ENCODE assay signal across 8 cellular contexts in genomic region chr9:35726876-35727438, GRCh38. TPM values are rescaled to one million over a fixed set of nuclear protein-coding genes. Genes with fewer than 3 reads are reported as not detected.
A peak's percentile ranks its signal among the peaks of the same experiment; 100 is the strongest.
DNase-seq lines count a peak whose midpoint lies in the region; ATAC-seq and TF ChIP-seq lines count a peak whose summit lies in the region.

No MANE protein-coding gene starts in this region.

- no peaks in the 10 kb centered on the region for H3K9me2 ChIP-seq in GM23248 (ENCODE audit: insufficient read depth)

- H3K36me3 ChIP-seq in GM23248 (ENCODE audit: low read depth) (peaks cover 36% of the 10 kb centered on the region), prostate gland (peaks cover 8 to 20% of the 10 kb centered on the region in 2 donors)

- H3K9me3 ChIP-seq in CD4-positive, alpha-beta T cell (ENCODE audit: control insufficient read depth, low read length): no peaks in the 10 kb centered on the region
- no peaks in the 10 kb centered on the region for H3K9me3 ChIP-seq in GM23248 (ENCODE audit: low read depth)
- no peaks in the 10 kb centered on the region for H3K9me3 ChIP-seq in prostate gland

- no peak overlapping the region for H3K27ac Mint-ChIP-seq in CD4-positive, alpha-beta T cell
- H3K27ac Mint-ChIP-seq in activated CD4-positive, alpha-beta T cell treated with anti-CD3 and anti-CD28 coated beads, Interleukin-2, amount 10 ng/mL, durations not matched to agents 24 days and 14 days: peak overlapping the region; percentile 67

- H2AFZ ChIP-seq in GM23248: no peak overlapping the region

- no peaks in the 10 kb centered on the region for H3K27me3 Mint-ChIP-seq in CD4-positive, alpha-beta T cell
- no peaks in the 10 kb centered on the region for H3K27me3 Mint-ChIP-seq in activated CD4-positive, alpha-beta T cell treated with anti-CD3 and anti-CD28 coated beads, Interleukin-2, amount 10 ng/mL, durations not matched to agents 24 days and 14 days

- H3K9me3 Mint-ChIP-seq in CD4-positive, alpha-beta T cell: no peaks in the 10 kb centered on the region
- no peaks in the 10 kb centered on the region for H3K9me3 Mint-ChIP-seq in activated CD4-positive, alpha-beta T cell treated with anti-CD3 and anti-CD28 coated beads, Interleukin-2, amount 10 ng/mL, durations not matched to agents 24 days and 14 days

- peak overlapping the region; percentile 100 for H3K4me2 ChIP-seq in GM23248 (ENCODE audit: unreplicated experiment)

- peaks cover 6% of the 10 kb centered on the region for H3K4me1 Mint-ChIP-seq in CD4-positive, alpha-beta T cell (ENCODE audit: low read depth)
- peaks cover 11% of the 10 kb centered on the region for H3K4me1 Mint-ChIP-seq in activated CD4-positive, alpha-beta T cell treated with anti-CD3 and anti-CD28 coated beads, Interleukin-2, amount 10 ng/mL, durations not matched to agents 24 days and 14 days

- peak in 8 of 10 experiments; percentile 21 to 62 (median 40) for DNase-seq in CD4-positive, alpha-beta T cell
- DNase-seq in GM23248 (peak; percentile 66), fibroblast of mammary gland (ENCODE audit: low read depth) (peak; percentile 30), prostate gland (ENCODE audit: low spot score) (no peak), epidermal melanocyte (ENCODE audit: insufficient read length, low spot score) (no peak), NCI-H345 treated with DMSO at 0.1 percent for 48 hours (lab: John Stamatoyannopoulos, UW; ENCODE audit: unreplicated experiment) (no peak)
- peak; percentile 75 for DNase-seq in activated CD4-positive, alpha-beta T cell treated with anti-CD3 and anti-CD28 coated beads, Interleukin-2, amount 10 ng/mL, durations not matched to agents 24 days and 14 days

- peak overlapping the region; percentile 65 for H3K4me3 Mint-ChIP-seq in CD4-positive, alpha-beta T cell
- H3K4me3 Mint-ChIP-seq in activated CD4-positive, alpha-beta T cell treated with anti-CD3 and anti-CD28 coated beads, Interleukin-2, amount 10 ng/mL, durations not matched to agents 24 days and 14 days: no peak overlapping the region

- intact Hi-C loops in CD4-positive, alpha-beta T cell (cut with DNase I, micrococcal nuclease): loop anchor here in 1 of 2 experiments (2.0 kb wide), 1 partner anchor 30 kb away; no protein-coding TSS in a partner anchor
- intact Hi-C loops in activated CD4-positive, alpha-beta T cell treated with anti-CD3 and anti-CD28 coated beads, Interleukin-2, amount 10 ng/mL, durations not matched to agents 24 days and 14 days (cut with micrococcal nuclease): no loop called here
- intact Hi-C loops in prostate gland (cut with DNase I): loop anchor here (2.0 kb wide), 1 partner anchor 32 kb away; no protein-coding TSS in a partner anchor

- peak; percentile 14 for TF ChIP-seq CTCF in CD4-positive, alpha-beta T cell (IDR thresholded peaks at IDR 0.05)
- no peak for TF ChIP-seq CTCF in fibroblast of mammary gland (conservative IDR thresholded peaks at IDR 0.05; ENCODE audit: control insufficient read depth, insufficient read depth, low read depth, low read length)
- no peak for TF ChIP-seq CTCF in prostate gland (IDR thresholded peaks at IDR 0.05)

- peaks cover 60% of the 10 kb centered on the region for H3F3A ChIP-seq in GM23248 (ENCODE audit: insufficient read depth)

- no peaks in the 10 kb centered on the region for H3K27me3 ChIP-seq in CD4-positive, alpha-beta T cell (ENCODE audit: control insufficient read depth, insufficient read depth, low read length)
- H3K27me3 ChIP-seq in GM23248 (replicated peaks; ENCODE audit: insufficient read depth) (no peaks in the 10 kb centered on the region), prostate gland (replicated peaks; ENCODE audit: insufficient read depth) (no peaks in the 10 kb centered on the region)

- H3K36me3 Mint-ChIP-seq in CD4-positive, alpha-beta T cell (ENCODE audit: low read depth): peaks cover 48% of the 10 kb centered on the region
- H3K36me3 Mint-ChIP-seq in activated CD4-positive, alpha-beta T cell treated with anti-CD3 and anti-CD28 coated beads, Interleukin-2, amount 10 ng/mL, durations not matched to agents 24 days and 14 days (ENCODE audit: low read depth): peaks cover 40% of the 10 kb centered on the region

- CTCF ChIA-PET in CD4-positive, alpha-beta T cell (lab: Charles Lee): interaction anchor here (0.9 to 5.8 kb wide), 10 partner anchors 9 to 123 kb away, joined by 3 to 26 read pairs (median 5); partner anchors contain the start of genes GBA2 and RGP1

- H4K20me1 ChIP-seq in GM23248 (ENCODE audit: insufficient read depth): no peaks in the 10 kb centered on the region

- peaks cover 95% of the 10 kb centered on the region for H3K79me2 ChIP-seq in GM23248 (ENCODE audit: insufficient read depth)

- TF ChIP-seq POLR2A in prostate gland (IDR thresholded peaks at IDR 0.05): no peak

- H3K27ac ChIP-seq in CD4-positive, alpha-beta T cell (ENCODE audit: low read depth, low read length): peak overlapping the region; percentile 40
- H3K27ac ChIP-seq in GM23248 (peak overlapping the region; percentile 89), prostate gland (peak overlapping the region; percentile 88 to 96)

- H3K4me3 ChIP-seq in GM23248 (peak overlapping the region; percentile 96), fibroblast of mammary gland (ENCODE audit: control insufficient read depth, low read depth, low read length) (peak overlapping the region; percentile 98), prostate gland (no peak overlapping the region)

- 83 to 85% methylated on average over 4 of the region's 4 CpGs for WGBS in GM23248 (ENCODE audit: low coverage in 1 of 2, low lambda C conversion rate in 2 of 2, missing lambda C conversion rate in 2 of 2), 2 experiments
- 69% methylated on average over 4 of the region's 4 CpGs for WGBS in prostate gland

- in situ Hi-C loops in GM23248 (cut with MboI): no loop called here

- H3K4me1 ChIP-seq in GM23248 (ENCODE audit: insufficient read depth) (peaks cover 37% of the 10 kb centered on the region), prostate gland (replicated peaks) (peaks cover 22% of the 10 kb centered on the region)

- ATAC-seq in CD4-positive, alpha-beta T cell (ENCODE audit: poor library complexity): peak; percentile 79
- ATAC-seq in HG02973 (IDR thresholded peaks at IDR 0.05; ENCODE audit: unreplicated experiment): no peak

- H3K9ac ChIP-seq in GM23248: peak overlapping the region; percentile 95

- POLR2A ChIA-PET in CD4-positive, alpha-beta T cell (lab: Charles Lee): interaction anchor here (1.2 to 3.8 kb wide), 6 partner anchors 10 to 110 kb away, joined by 3 to 25 read pairs (median 6); partner anchors contain the start of genes ARHGEF39, CCDC107, GBA2 and RGP1

RNA-seq across cellular contexts. Expression of gene TLN1, which starts 5.0 kb away (rescaled TPM):
- total RNA-seq in CD4-positive, alpha-beta T cell: 100 to 1,000 TPM; 149 to 151 TPM
- total RNA-seq in GM23248 (2014; rRNA removed; shearing (Covaris generic)): 527 and 566 TPM in 2 replicates
- 198 and 202 TPM in 2 replicates for polyA plus RNA-seq in GM23248 (2016; fragmentation: Nextera tagmentation; extraction: Ambion mirVana)
- 220 and 243 TPM in 2 replicates for total RNA-seq in activated CD4-positive, alpha-beta T cell treated with anti-CD3 and anti-CD28 coated beads, Interleukin-2, amount 10 ng/mL, durations not matched to agents 24 days and 14 days
- 100 to 1,000 TPM; 167 to 315 TPM for total RNA-seq in prostate gland

RNA-seq across cellular contexts. Expression of gene CREB3, which starts 5.5 kb away (rescaled TPM):
- 10 to 100 TPM; 13.7 to 15.4 TPM for total RNA-seq in CD4-positive, alpha-beta T cell
- 101 and 111 TPM in 2 replicates for total RNA-seq in GM23248 (2014; rRNA removed; shearing (Covaris generic))
- polyA plus RNA-seq in GM23248 (2016; fragmentation: Nextera tagmentation; extraction: Ambion mirVana): 113 and 114 TPM in 2 replicates
- total RNA-seq in activated CD4-positive, alpha-beta T cell treated with anti-CD3 and anti-CD28 coated beads, Interleukin-2, amount 10 ng/mL, durations not matched to agents 24 days and 14 days: 27.0 and 27.6 TPM in 2 replicates
- total RNA-seq in prostate gland: 100 to 1,000 TPM in 1 of 2 donors, 10 to 100 TPM in 1; 60.9 to 120 TPM

RNA-seq across cellular contexts. Expression of gene GBA2, which starts 22.1 kb away (rescaled TPM):
- 10 to 100 TPM; 17.3 to 18.6 TPM for total RNA-seq in CD4-positive, alpha-beta T cell
- total RNA-seq in GM23248 (2014; rRNA removed; shearing (Covaris generic)): 20.3 and 30.0 TPM in 2 replicates
- 24.0 and 27.6 TPM in 2 replicates for polyA plus RNA-seq in GM23248 (2016; fragmentation: Nextera tagmentation; extraction: Ambion mirVana)
- total RNA-seq in activated CD4-positive, alpha-beta T cell treated with anti-CD3 and anti-CD28 coated beads, Interleukin-2, amount 10 ng/mL, durations not matched to agents 24 days and 14 days: 46.7 and 50.1 TPM in 2 replicates
- total RNA-seq in prostate gland: 10 to 100 TPM; 48.5 to 55.4 TPM

RNA-seq across cellular contexts. Expression of gene RGP1, which starts 22.1 kb away (rescaled TPM):
- 10 to 100 TPM; 12.6 to 13.1 TPM for total RNA-seq in CD4-positive, alpha-beta T cell
- total RNA-seq in GM23248 (2014; rRNA removed; shearing (Covaris generic)): 19.1 and 20.0 TPM in 2 replicates
- 4.7 and 4.8 TPM in 2 replicates for polyA plus RNA-seq in GM23248 (2016; fragmentation: Nextera tagmentation; extraction: Ambion mirVana)
- total RNA-seq in activated CD4-positive, alpha-beta T cell treated with anti-CD3 and anti-CD28 coated beads, Interleukin-2, amount 10 ng/mL, durations not matched to agents 24 days and 14 days: 16.3 and 16.7 TPM in 2 replicates
- 10 to 100 TPM; 19.4 to 30.3 TPM for total RNA-seq in prostate gland

RNA-seq across cellular contexts. Expression of gene MSMP, which starts 27.1 kb away (rescaled TPM):
- total RNA-seq in CD4-positive, alpha-beta T cell: not detected
- not detected in 2 replicates for total RNA-seq in GM23248 (2014; rRNA removed; shearing (Covaris generic))
- not detected in 2 replicates for polyA plus RNA-seq in GM23248 (2016; fragmentation: Nextera tagmentation; extraction: Ambion mirVana)
- total RNA-seq in activated CD4-positive, alpha-beta T cell treated with anti-CD3 and anti-CD28 coated beads, Interleukin-2, amount 10 ng/mL, durations not matched to agents 24 days and 14 days: 0.88 TPM in 1 of 2 replicates, not detected in the other
- not detected for total RNA-seq in prostate gland

Comparison
In these comparisons a context has a peak if more than half of its experiments do, and no peak if none do; other contexts are left out.
1. DNase-seq: peak in CD4-positive, alpha-beta T cell (8 of 10), GM23248 (single experiment), activated CD4-positive, alpha-beta T cell treated with anti-CD3 and anti-CD28 coated beads, Interleukin-2, amount 10 ng/mL, durations not matched to agents 24 days and 14 days (single experiment) and fibroblast of mammary gland (single experiment); none in prostate gland (single experiment), epidermal melanocyte (single experiment) and NCI-H345 treated with DMSO at 0.1 percent for 48 hours (single experiment).
2. H3K27ac ChIP-seq: peak in every context shown above with its lines; median percentile 92 in prostate gland; 89 in GM23248; 40 in CD4-positive, alpha-beta T cell.
3. H3K4me3 ChIP-seq: peak in GM23248 (single experiment) and fibroblast of mammary gland (single experiment); none in prostate gland (0 of 2).